Comparison of ENCODE assay signal across 3 cellular contexts in genomic region chr21:46130721-46131720, GRCh38.
A peak's percentile ranks its signal among the peaks of the same experiment; 100 is the strongest.
TF ChIP-seq lines count a peak whose summit lies in the region.

No MANE protein-coding gene starts in this region.

TF ChIP-seq in WTC11, 78 proteins besides CTCF, POLR2A, EP300 and RAD21:
- TF ChIP-seq ZNF532 (CRISPR knock-in tag; IDR thresholded peaks at IDR 0.05; ENCODE audit: borderline replicate concordance) (no peak), FOXP4 (CRISPR knock-in tag; IDR thresholded peaks at IDR 0.05) (0 out of 2 replicates have a peak, but pooled peaks have one; percentile 30)

TF ChIP-seq in HepG2, 621 proteins besides CTCF, POLR2A, EP300 and RAD21:
- TF ChIP-seq ZC3H13 (CRISPR knock-in tag; IDR thresholded peaks at IDR 0.05) (0 out of 2 replicates have a peak, but pooled peaks have one; percentile 11), SP2 (CRISPR knock-in tag; IDR thresholded peaks at IDR 0.05) (no peak)
TF ChIP-seq in HepG2: peak in this region for 1.

TF ChIP-seq in GM12891, 5 proteins besides CTCF, POLR2A, EP300 and RAD21:
- no peak for TF ChIP-seq POU2F2 (IDR thresholded peaks at IDR 0.05; ENCODE audit: low read depth, low read length)
- no peak for TF ChIP-seq TAF1 (IDR thresholded peaks at IDR 0.05; ENCODE audit: low read depth, low read length)
- no peak for TF ChIP-seq POLR2AphosphoS5 (IDR thresholded peaks at IDR 0.05; ENCODE audit: low read depth, low read length)
- TF ChIP-seq SPI1 (IDR thresholded peaks at IDR 0.05; ENCODE audit: low read depth, low read length), result no peak
- TF ChIP-seq PAX5 (IDR thresholded peaks at IDR 0.05; ENCODE audit: insufficient read depth, low read length, severe bottlenecking), result no peak
